Comparison of ENCODE assay signal across 17 cellular contexts in the genomic region with DNA sequence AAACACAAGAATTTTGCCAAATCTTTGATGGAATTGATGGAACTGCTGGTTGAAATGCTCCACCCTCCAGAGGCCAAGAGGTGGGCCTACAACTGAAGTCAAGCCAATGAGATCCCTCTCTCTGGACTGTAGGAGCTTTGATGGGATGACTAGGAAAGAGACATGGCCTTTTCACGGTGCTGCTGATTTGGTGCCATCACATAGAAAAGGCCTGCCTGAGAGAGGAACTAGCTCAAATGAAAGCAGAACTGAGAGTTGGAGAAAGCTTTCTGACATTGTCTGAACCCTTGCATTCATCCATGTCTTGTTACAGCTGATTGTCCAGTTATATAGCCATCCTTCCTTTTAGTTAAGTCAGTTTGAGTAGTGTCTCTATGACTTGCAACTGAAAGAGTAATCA.
DNase-seq lines count a peak whose midpoint lies in the region; ATAC-seq and TF ChIP-seq lines count a peak whose summit lies in the region.
"Had no signal": no experiment of that assay in that cellular context is flagged by ENCODE, and none has a peak within 500 bp of the region (broad histone marks: within the 10 kb centered on the region; RNA-seq: fewer than 3 reads in every experiment).

No MANE protein-coding gene starts in this region.

- H3K36me3 ChIP-seq in OCI-LY3 (replicated peaks; ENCODE audit: low read depth, low read length) = no peaks in the 10 kb centered on the region
- no peaks in the 10 kb centered on the region for H3K36me3 ChIP-seq in effector memory CD4-positive, alpha-beta T cell (ENCODE audit: control insufficient read depth, insufficient read depth, low read length)
- H3K36me3 ChIP-seq: left lung, MG63 had no signal

- peak overlapping the region; percentile 60 for H3K4me2 ChIP-seq in OCI-LY3 (ENCODE audit: low read length)

- H3K4me1 ChIP-seq in OCI-LY3 (ENCODE audit: low read length) = peaks cover 53% of the 10 kb centered on the region
- H3K4me1 ChIP-seq in effector memory CD4-positive, alpha-beta T cell (ENCODE audit: control insufficient read depth, insufficient read depth, low read length, poor library complexity, severe bottlenecking) = no peaks in the 10 kb centered on the region
- H3K4me1 ChIP-seq: left lung had no signal

- peak overlapping the region; percentile 40 for H3K27ac ChIP-seq in OCI-LY3 (ENCODE audit: low read length)
- H3K27ac ChIP-seq in effector memory CD4-positive, alpha-beta T cell (ENCODE audit: insufficient read depth, low read length, poor library complexity, severe bottlenecking) = no peak overlapping the region
- H3K27ac ChIP-seq: foreskin keratinocyte, left lung, SK-N-MC had no signal

- H3K9ac ChIP-seq in OCI-LY3 (ENCODE audit: low read length) = no peak overlapping the region; the same call in 1 of the 2 replicates

- no peak for TF ChIP-seq CTCF in OCI-LY3 (IDR thresholded peaks at IDR 0.05; ENCODE audit: low read depth, low read length)

- H3K27me3 ChIP-seq in OCI-LY3 (ENCODE audit: low read depth, low read length) = no peaks in the 10 kb centered on the region
- no peaks in the 10 kb centered on the region for H3K27me3 ChIP-seq in effector memory CD4-positive, alpha-beta T cell (replicated peaks; ENCODE audit: control insufficient read depth, insufficient read depth, low read length, poor library complexity, severe bottlenecking)
- H3K27me3 ChIP-seq: foreskin keratinocyte, left lung, MG63 had no signal

- ATAC-seq in GM18520 (IDR thresholded peaks at IDR 0.05; ENCODE audit: unreplicated experiment) (peak; percentile 64), GM21390 (IDR thresholded peaks at IDR 0.05; ENCODE audit: unreplicated experiment) (peak; percentile 75), HG03025 (IDR thresholded peaks at IDR 0.05; ENCODE audit: low FRiP score, unreplicated experiment) (peak; percentile 91)
- ATAC-seq: activated CD4-positive, alpha-beta T cell treated with anti-CD3 and anti-CD28 coated beads for 36 hours; foreskin keratinocyte; left lung had no signal

- no peaks in the 10 kb centered on the region for H3K79me2 ChIP-seq in OCI-LY3 (ENCODE audit: low read length)

- no peaks in the 10 kb centered on the region for H4K20me1 ChIP-seq in OCI-LY3 (ENCODE audit: insufficient read depth, low read length)

- H3K9me3 ChIP-seq in OCI-LY3 (ENCODE audit: insufficient read depth, low read length) = no peaks in the 10 kb centered on the region
- no peaks in the 10 kb centered on the region for H3K9me3 ChIP-seq in effector memory CD4-positive, alpha-beta T cell (ENCODE audit: control insufficient read depth, low read length)
- H3K9me3 ChIP-seq: left lung, MG63 had no signal

- H2AFZ ChIP-seq in OCI-LY3 (ENCODE audit: low read depth, low read length) = no peak overlapping the region

- H3K4me3 ChIP-seq in OCI-LY3 (ENCODE audit: low read length) = peak overlapping the region; percentile 22; the same call in 1 of the 2 replicates
- H3K4me3 ChIP-seq in effector memory CD4-positive, alpha-beta T cell (ENCODE audit: insufficient read depth, low read depth, low read length, poor library complexity, severe bottlenecking) = no peak overlapping the region
- H3K4me3 ChIP-seq: left lung, MG63, SK-N-MC had no signal

- no peak for DNase-seq in DMS 273 treated with DMSO at 0.1 percent for 48 hours (lab: John Stamatoyannopoulos, UW)
- no peak for DNase-seq in effector memory CD4-positive, alpha-beta T cell
- no peak for DNase-seq in germinal center (ENCODE audit: low spot score)
- DNase-seq in stimulated activated CD4-positive, alpha-beta T cell treated with anti-CD3 and anti-CD28 coated beads, Interleukin-1b, Interleukin-23, amount 100 ng/mL, for 48 hours = no peak
- DNase-seq: activated CD4-positive, alpha-beta T cell treated with anti-CD3 and anti-CD28 coated beads for 36 hours; activated naive CD4-positive, alpha-beta T cell treated with anti-CD3 and anti-CD28 coated beads, Interleukin-2, amount 50 U/mL, for 16 hours; cortex of kidney; foreskin keratinocyte; left lung; MG63; NCI-H524 treated with DMSO at 0.1 percent for 48 hours; stimulated activated naive CD4-positive, alpha-beta T cell treated with Interleukin-2 at 50 U/mL for 16 hours had no signal
